ENCODE assay signal across 10 cellular contexts in genomic region chr1:53752281-53752680, GRCh38. TPM values are rescaled to one million over a fixed set of nuclear protein-coding genes. Genes with fewer than 3 reads are reported as not detected.
"Had no signal": no experiment of that assay in that cellular context is flagged by ENCODE, and none has a peak within 500 bp of the region (broad histone marks: within the 10 kb centered on the region; RNA-seq: fewer than 3 reads in every experiment).

No MANE protein-coding gene starts in this region.

- DNase-seq: GM23248, GOT3, H7, HFFc6, KG1 had no signal

- H3K4me3 Mint-ChIP-seq: HFFc6 had no signal

- H3K4me1 ChIP-seq: HAP-1 had no signal

- H3K9ac ChIP-seq: GM23248 had no signal

- H3K27ac ChIP-seq: GM23248, HL-60 had no signal

- H3K9me3 ChIP-seq: HAP-1 had no signal

- H3K36me3 ChIP-seq: HAP-1 had no signal

- H3K9me3 Mint-ChIP-seq: HFFc6 had no signal

- H3K27ac Mint-ChIP-seq: HFFc6 had no signal

- H3K4me3 ChIP-seq: GM23248, HAP-1, K562 had no signal

- H2AFZ ChIP-seq: GM23248 had no signal

- ATAC-seq: HCT116, HepG2, K562 had no signal

RNA-seq across cellular contexts. Expression of gene GLIS1, which starts 13.3 kb away (rescaled TPM):
- total RNA-seq: HepG2, K562 had no signal
- polyA plus RNA-seq: K562 had no signal
